21 cellular contexts compared by ENCODE assay signal in genomic region chr4:98609946-98610345, GRCh38. TPM values are rescaled to one million over a fixed set of nuclear protein-coding genes. Genes with fewer than 3 reads are reported as not detected.
DNase-seq lines count a peak whose midpoint lies in the region; ATAC-seq and TF ChIP-seq lines count a peak whose summit lies in the region.
"Had no signal": no experiment of that assay in that cellular context is flagged by ENCODE, and none has a peak within 500 bp of the region (broad histone marks: within the 10 kb centered on the region; RNA-seq: fewer than 3 reads in every experiment).

No MANE protein-coding gene starts in this region.

- ATAC-seq in activated CD4-positive, CD25-positive, alpha-beta regulatory T cell treated with anti-CD3 and anti-CD28 coated beads, Interleukin-2, amount 50 U/mL, for 24 hours, result peak; percentile 34 to 57
- ATAC-seq in WTC11 (no peak), esophagus mucosa (no peak)
- ATAC-seq in stimulated activated naive CD8-positive, alpha-beta T cell treated with anti-CD3 and anti-CD28 coated beads, Interleukin-15, Interleukin-2, amounts not matched to agents 100 U/mL and 50 U/mL, for 24 hours, result peak; percentile 21
- ATAC-seq: left ventricle myocardium superior, PC-3 had no signal

- CTCF ChIA-PET in WTC11 (lab: Charles Lee), result interaction anchor here (1.3 to 3.1 kb wide), 2 partner anchors 21 to 103 kb away, joined by 3 to 11 read pairs; no protein-coding TSS in a partner anchor

- TF ChIP-seq CTCF in WTC11 (IDR thresholded peaks at IDR 0.05), result no peak

- peak overlapping the region; percentile 70 for H3K27ac Mint-ChIP-seq in WTC11
- H3K27ac Mint-ChIP-seq: activated CD4-positive, alpha-beta memory T cell treated with anti-CD3 and anti-CD28 coated beads for 36 hours; T-cell had no signal

- no peak for DNase-seq in activated CD4-positive, CD25-positive, alpha-beta regulatory T cell treated with anti-CD3 and anti-CD28 coated beads, Interleukin-2, amount 50 U/mL, for 72 hours
- no peak for DNase-seq in WTC11 (ENCODE audit: low spot score)
- DNase-seq in fibroblast of the conjunctiva (ENCODE audit: low read depth), result peak; percentile 48
- DNase-seq in stimulated activated naive CD8-positive, alpha-beta T cell treated with anti-CD3 and anti-CD28 coated beads, Interleukin-15, Interleukin-2, amounts not matched to agents 100 U/mL and 50 U/mL, for 24 hours, result no peak
- DNase-seq in DMS 273 (lab: John Stamatoyannopoulos, UW; ENCODE audit: unreplicated experiment), result no peak
- no peak for DNase-seq in HuH-7.5 (ENCODE audit: low spot score)
- DNase-seq: 8988T; activated CD4-positive, alpha-beta memory T cell treated with anti-CD3 and anti-CD28 coated beads for 36 hours; activated naive CD4-positive, alpha-beta T cell; aorta; head of caudate nucleus; KG1; left ventricle myocardium superior; NCI-H774; nucleus accumbens; PC-3; retina; SHP77 treated with DMSO at 0.1 percent for 48 hours; T-cell had no signal

- no peaks in the 10 kb centered on the region for H3K9me3 Mint-ChIP-seq in WTC11
- H3K9me3 Mint-ChIP-seq: activated CD4-positive, alpha-beta memory T cell treated with anti-CD3 and anti-CD28 coated beads for 36 hours; T-cell had no signal

- peaks cover 98% of the 10 kb centered on the region for H3K4me1 Mint-ChIP-seq in WTC11

- no peak overlapping the region for H3K4me3 Mint-ChIP-seq in WTC11
- H3K4me3 Mint-ChIP-seq: activated CD4-positive, alpha-beta memory T cell treated with anti-CD3 and anti-CD28 coated beads for 36 hours; T-cell had no signal

- POLR2A ChIA-PET in WTC11 (lab: Charles Lee), result interaction anchor here (0.5 kb wide), 1 partner anchor 230 kb away, joined by 3 read pairs; no protein-coding TSS in a partner anchor

- H3K27me3 Mint-ChIP-seq in WTC11 (ENCODE audit: low read depth), result no peaks in the 10 kb centered on the region
- H3K27me3 Mint-ChIP-seq: activated CD4-positive, alpha-beta memory T cell treated with anti-CD3 and anti-CD28 coated beads for 36 hours; T-cell had no signal

- H3K36me3 Mint-ChIP-seq in WTC11, result no peaks in the 10 kb centered on the region
- H3K36me3 Mint-ChIP-seq: activated CD4-positive, alpha-beta memory T cell treated with anti-CD3 and anti-CD28 coated beads for 36 hours had no signal

TF ChIP-seq in WTC11, 78 proteins besides CTCF, POLR2A, EP300 and RAD21:
- no peak for TF ChIP-seq CREB1 (CRISPR knock-in tag; IDR thresholded peaks at IDR 0.05)
- TF ChIP-seq ZNF671 (CRISPR knock-in tag; IDR thresholded peaks at IDR 0.05), result no peak
- no peak for TF ChIP-seq NR2C2 (CRISPR knock-in tag; IDR thresholded peaks at IDR 0.05)
- no peak for TF ChIP-seq FOXP1 (CRISPR knock-in tag; IDR thresholded peaks at IDR 0.05; ENCODE audit: borderline replicate concordance)
- no peak for TF ChIP-seq MLX (CRISPR knock-in tag; IDR thresholded peaks at IDR 0.05)
- TF ChIP-seq ZNF232 (CRISPR knock-in tag; IDR thresholded peaks at IDR 0.05), result no peak
- TF ChIP-seq FOXK1 (CRISPR knock-in tag; IDR thresholded peaks at IDR 0.05), result no peak
- no peak for TF ChIP-seq IRF1 (CRISPR knock-in tag; IDR thresholded peaks at IDR 0.05)
- TF ChIP-seq USF1 (CRISPR knock-in tag; IDR thresholded peaks at IDR 0.05), result no peak
- TF ChIP-seq IRF2 (CRISPR knock-in tag; IDR thresholded peaks at IDR 0.05; ENCODE audit: borderline replicate concordance, low read depth), result no peak
- TF ChIP-seq NR3C1 (CRISPR knock-in tag; conservative IDR thresholded peaks at IDR 0.05; ENCODE audit: low read depth), result no peak
- TF ChIP-seq ZNF121 (CRISPR knock-in tag; IDR thresholded peaks at IDR 0.05), result no peak
- no peak for TF ChIP-seq ZNF281 (CRISPR knock-in tag; IDR thresholded peaks at IDR 0.05)

RNA-seq across cellular contexts. Expression of gene TSPAN5, which starts 48.5 kb away (rescaled TPM):
- total RNA-seq in WTC11 (2021) (19.1 to 22.7 TPM (median 20.8 TPM) in 3 replicates), esophagus mucosa (12.9 TPM)

Comparison
In these comparisons a context has a peak if more than half of its experiments do, and no peak if none do; other contexts are left out.
1. ATAC-seq: peak in activated CD4-positive, CD25-positive, alpha-beta regulatory T cell treated with anti-CD3 and anti-CD28 coated beads, Interleukin-2, amount 50 U/mL, for 24 hours (2 of 2) and stimulated activated naive CD8-positive, alpha-beta T cell treated with anti-CD3 and anti-CD28 coated beads, Interleukin-15, Interleukin-2, amounts not matched to agents 100 U/mL and 50 U/mL, for 24 hours (single experiment); none in WTC11 (single experiment) and esophagus mucosa (single experiment).